14 cellular contexts compared by ENCODE assay signal in the genomic region with DNA sequence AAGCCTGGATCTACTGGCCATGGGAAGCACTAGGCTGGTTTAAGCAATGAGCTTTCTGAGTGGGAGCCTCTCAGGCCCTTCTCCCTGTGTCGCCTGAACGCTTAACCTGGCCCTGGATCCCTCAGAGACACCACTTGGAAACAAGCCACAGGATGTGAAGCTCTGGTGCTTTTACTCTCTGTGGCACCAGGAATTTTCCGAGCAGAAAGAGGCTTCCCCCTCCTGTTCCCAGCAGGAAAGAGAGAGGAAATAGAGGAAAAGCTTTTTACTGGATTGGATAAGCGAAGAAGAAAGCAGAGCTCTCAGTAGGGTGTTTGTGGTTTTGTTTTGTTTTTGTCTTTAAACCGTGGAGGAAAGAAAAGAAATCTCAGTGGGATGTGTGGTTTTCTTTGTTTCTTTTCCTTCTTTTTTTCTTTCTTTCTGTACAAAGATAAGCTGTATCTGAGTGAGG. TPM values are rescaled to one million over a fixed set of nuclear protein-coding genes. Genes with fewer than 3 reads are reported as not detected.
DNase-seq lines count a peak whose midpoint lies in the region; ATAC-seq and TF ChIP-seq lines count a peak whose summit lies in the region.
"Had no signal": no experiment of that assay in that cellular context is flagged by ENCODE, and none has a peak within 500 bp of the region (broad histone marks: within the 10 kb centered on the region; RNA-seq: fewer than 3 reads in every experiment).

No MANE protein-coding gene starts in this region.

- H3K9me3 ChIP-seq in BLaER1 = no peaks in the 10 kb centered on the region
- no peaks in the 10 kb centered on the region for H3K9me3 ChIP-seq in H9 (ENCODE audit: control insufficient read depth, low read depth, low read length)

- peaks cover 35% of the 10 kb centered on the region for H3K4me1 Mint-ChIP-seq in osteocyte (ENCODE audit: unreplicated experiment)
- H3K4me1 Mint-ChIP-seq in progenitor cell of endocrine pancreas (ENCODE audit: low read depth) = no peaks in the 10 kb centered on the region
- peaks cover 12 to 38% of the 10 kb centered on the region in 2 experiments for H3K4me1 Mint-ChIP-seq in H9

- H3K18ac ChIP-seq in H9 (ENCODE audit: insufficient read length, low read depth, low read length) = no peak overlapping the region

- no CpG with 5 or more reads among the region's 5 CpGs for WGBS in H9 (ENCODE audit: extremely low coverage, insufficient read length, low lambda C conversion rate)

- no peak overlapping the region for H2BK120ac ChIP-seq in H9 (ENCODE audit: low read depth, low read length, poor library complexity, severe bottlenecking)

- no peak overlapping the region for H3K56ac ChIP-seq in H9 (ENCODE audit: insufficient read length, low read depth, low read length)

- H2BK15ac ChIP-seq in H9 (ENCODE audit: low read depth, low read length) = no peak overlapping the region

- H3K9ac ChIP-seq in BLaER1 (peak overlapping the region; percentile 14; the same call in 1 of the 2 replicates), H9 (ENCODE audit: extremely low read depth, insufficient read length, low read length) (no peak overlapping the region)

- H3K4me3 Mint-ChIP-seq in osteocyte (ENCODE audit: unreplicated experiment) (no peak overlapping the region), progenitor cell of endocrine pancreas (ENCODE audit: low read depth) (no peak overlapping the region), H9 (no peak overlapping the region)

- TF ChIP-seq CTCF in osteocyte (IDR thresholded peaks at IDR 0.05) = no peak
- no peak for TF ChIP-seq CTCF in progenitor cell of endocrine pancreas (IDR thresholded peaks at IDR 0.05; ENCODE audit: unreplicated experiment)
- no peak for TF ChIP-seq CTCF in H9 (conservative IDR thresholded peaks at IDR 0.05)

- no peak overlapping the region for H4K8ac ChIP-seq in H9 (replicated peaks; ENCODE audit: insufficient read length, low read depth, low read length)

- peak overlapping the region; percentile 50 for H3K27ac Mint-ChIP-seq in osteocyte (ENCODE audit: unreplicated experiment)
- no peak overlapping the region for H3K27ac Mint-ChIP-seq in progenitor cell of endocrine pancreas
- H3K27ac Mint-ChIP-seq in H9 = no peak overlapping the region

- peaks cover 40% of the 10 kb centered on the region for H3K4me1 ChIP-seq in BLaER1
- H3K4me1 ChIP-seq in H9 (ENCODE audit: insufficient read depth, low read length) = no peaks in the 10 kb centered on the region

- H3K23ac ChIP-seq in H9 (ENCODE audit: insufficient read length, low read depth, low read length) = no peak overlapping the region

- no peak overlapping the region for H3K4me3 ChIP-seq in BLaER1

- H3K79me1 ChIP-seq in H9 (ENCODE audit: insufficient read depth, low read depth, low read length, poor library complexity, severe bottlenecking) = no peaks in the 10 kb centered on the region

- H2AFZ ChIP-seq in H9 (ENCODE audit: low read length) = no peak overlapping the region

- H3K14ac ChIP-seq in H9 (ENCODE audit: insufficient read depth, low read length) = no peak overlapping the region

- H2AK5ac ChIP-seq in H9 (ENCODE audit: insufficient read length, low read length) = no peak overlapping the region

- ATAC-seq in GM21529 (IDR thresholded peaks at IDR 0.05; ENCODE audit: unreplicated experiment) = no peak

- H3K4me2 ChIP-seq in BLaER1 = peak overlapping the region; percentile 74
- no peak overlapping the region for H3K4me2 ChIP-seq in H9 (ENCODE audit: insufficient read depth, insufficient read length, low read length)

- H3K27ac ChIP-seq in BLaER1 (no peak overlapping the region), H9 (ENCODE audit: insufficient read length, low read depth, low read length) (no peak overlapping the region)

- peaks cover 47% of the 10 kb centered on the region for H3K27me3 ChIP-seq in BLaER1
- H3K27me3 ChIP-seq in H9 (ENCODE audit: insufficient read depth, low read length) = peaks cover 4% of the 10 kb centered on the region; the same call in 1 of the 2 replicates

- H3K27me3 Mint-ChIP-seq in osteocyte (ENCODE audit: unreplicated experiment) (peaks cover 50% of the 10 kb centered on the region), progenitor cell of endocrine pancreas (peaks cover 32% of the 10 kb centered on the region), H9 (ENCODE audit: low read depth) (peaks cover 61% of the 10 kb centered on the region)

- no peaks in the 10 kb centered on the region for H3K36me3 Mint-ChIP-seq in osteocyte (ENCODE audit: unreplicated experiment)
- no peaks in the 10 kb centered on the region for H3K36me3 Mint-ChIP-seq in progenitor cell of endocrine pancreas (ENCODE audit: insufficient read depth)
- H3K36me3 Mint-ChIP-seq in H9 (ENCODE audit: insufficient read depth in 1 of 3, low read depth in 3 of 3) = no peaks in the 10 kb centered on the region; a peak in 1 of 7 replicates

- no peaks in the 10 kb centered on the region for H3K36me3 ChIP-seq in BLaER1

- H3K9me3 Mint-ChIP-seq in osteocyte (ENCODE audit: unreplicated experiment) (no peaks in the 10 kb centered on the region), progenitor cell of endocrine pancreas (ENCODE audit: low read depth) (no peaks in the 10 kb centered on the region), H9 (no peaks in the 10 kb centered on the region; a peak in 1 of 5 replicates)

- H3T11ph ChIP-seq in H9 (ENCODE audit: low read length) = no peak overlapping the region

- no peak overlapping the region for H4K5ac ChIP-seq in H9 (ENCODE audit: insufficient read length, low read depth, low read length)

- H2BK20ac ChIP-seq in H9 (ENCODE audit: low read depth, low read length, poor library complexity, severe bottlenecking) = no peak overlapping the region

- peak; percentile 87 for DNase-seq in NCI-H69 (lab: John Stamatoyannopoulos, UW)
- peak; percentile 33 for DNase-seq in glomerular visceral epithelial cell (ENCODE audit: extremely low spot score)
- DNase-seq in osteocyte (ENCODE audit: extremely low spot score, unreplicated experiment) = no peak
- no peak for DNase-seq in progenitor cell of endocrine pancreas (ENCODE audit: low spot score, unreplicated experiment)
- no peak for DNase-seq in H9
- no peak for DNase-seq in midbrain (lab: John Stamatoyannopoulos, UW)
- DNase-seq: DMS79 treated with DMSO at 0.1 percent for 48 hours; effector CD8-positive, alpha-beta T cell; foreskin melanocyte; GOT3; Karpas-422; stimulated activated CD8-positive, alpha-beta memory T cell treated with anti-CD3 and anti-CD28 coated beads, Interleukin-4, amount 100 ng/mL, for 48 hours had no signal

- H2BK5ac ChIP-seq in H9 (ENCODE audit: insufficient read length, low read length) = no peak overlapping the region

- H4K20me1 ChIP-seq in BLaER1 = peaks cover 29% of the 10 kb centered on the region
- H4K20me1 ChIP-seq in H9 (ENCODE audit: control insufficient read depth, insufficient read depth, insufficient read length) = peaks cover 4% of the 10 kb centered on the region

- no peak overlapping the region for H2BK12ac ChIP-seq in H9 (ENCODE audit: insufficient read length, low read depth, low read length)

- H3K79me2 ChIP-seq in H9 (ENCODE audit: insufficient read depth, low read length) = no peaks in the 10 kb centered on the region

- H3K4ac ChIP-seq in H9 (ENCODE audit: low read depth, low read length) = no peak overlapping the region

- H4K91ac ChIP-seq in H9 (ENCODE audit: insufficient read length, low read depth, low read length) = no peak overlapping the region

- no peaks in the 10 kb centered on the region for H3K23me2 ChIP-seq in H9 (ENCODE audit: insufficient read length, low read depth, low read length, poor library complexity, severe bottlenecking)

RNA-seq across cellular contexts. Expression of a gene that starts 34.5 kb away (rescaled TPM):
- total RNA-seq in osteocyte (0.34 and 0.81 TPM in 2 replicates), progenitor cell of endocrine pancreas (not detected in 2 replicates), H9 (2021) (0.15 TPM in 1 of 2 replicates, not detected in the other)

Comparison
In these comparisons a context has a peak if more than half of its experiments do, and no peak if none do; other contexts are left out.
1. DNase-seq: peak in NCI-H69 (single experiment) and glomerular visceral epithelial cell (single experiment); none in osteocyte (single experiment), progenitor cell of endocrine pancreas (single experiment), H9 (single experiment) and midbrain (single experiment).